In the genomic region with DNA sequence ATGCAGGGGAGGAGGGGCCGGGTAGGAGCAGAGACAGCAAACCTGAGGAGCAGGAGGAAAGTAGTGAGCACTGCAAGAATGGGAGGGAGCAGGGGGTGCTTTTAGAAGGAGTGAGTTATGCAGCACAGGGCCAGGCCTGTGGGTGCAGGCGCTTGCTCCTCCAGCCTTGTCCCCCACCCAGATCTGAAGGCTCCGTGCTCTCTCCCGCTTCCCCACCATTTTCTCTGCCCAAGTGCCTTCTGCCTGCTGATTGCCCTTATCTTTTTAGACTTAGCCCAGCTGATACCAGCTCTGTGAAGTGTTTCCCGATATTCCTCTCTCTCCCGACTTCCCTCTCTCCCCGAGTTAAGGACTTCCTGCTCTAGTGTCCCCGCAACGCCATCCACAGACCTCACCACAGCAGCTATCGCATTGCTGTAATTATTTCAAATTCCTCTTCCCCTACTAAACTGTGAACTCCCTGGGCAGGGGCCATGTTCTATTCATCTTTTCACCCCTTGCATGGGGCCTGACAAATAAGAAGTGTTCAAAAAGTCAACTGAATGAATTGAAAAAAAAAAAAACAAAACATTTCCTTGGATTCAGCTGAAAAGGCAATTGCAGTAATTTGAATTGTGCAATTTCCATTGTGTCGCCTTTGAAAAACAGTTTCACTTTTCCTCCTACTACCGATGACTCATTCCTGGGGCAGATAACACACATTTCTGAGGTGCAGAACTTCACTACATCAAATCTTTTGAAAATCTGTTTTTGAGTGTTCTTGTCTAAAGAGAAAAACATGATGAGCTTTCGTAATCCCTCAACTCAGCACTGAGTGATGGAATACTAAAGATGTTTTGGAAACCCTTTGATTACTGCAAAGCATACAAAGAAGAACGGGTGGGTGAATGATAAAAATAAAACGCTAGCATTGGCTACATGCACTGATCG, we compare ENCODE assay signal across 8 cellular contexts.
DNase-seq lines count a peak whose midpoint lies in the region; ATAC-seq and TF ChIP-seq lines count a peak whose summit lies in the region.

No MANE protein-coding gene starts in this region.

- H3K36me3 ChIP-seq in mesenchymal stem cell (ENCODE audit: control insufficient read depth in 1 of 2, insufficient read depth in 2 of 2, low read depth in 1 of 2, low read length in 2 of 2) (no peaks in the 10 kb centered on the region), transverse colon (no peaks in the 10 kb centered on the region)

- TF ChIP-seq POLR2A in transverse colon (IDR thresholded peaks at IDR 0.05), result no peak

- H3K27me3 ChIP-seq in dorsolateral prefrontal cortex, result no peaks in the 10 kb centered on the region
- H3K27me3 ChIP-seq in mesenchymal stem cell (ENCODE audit: control insufficient read depth in 1 of 2, insufficient read depth in 1 of 2, low read length in 2 of 2), result no peaks in the 10 kb centered on the region
- no peaks in the 10 kb centered on the region for H3K27me3 ChIP-seq in transverse colon

- H3K9ac ChIP-seq in mesenchymal stem cell (ENCODE audit: low read length), result peak overlapping the region; percentile 87

- no peak overlapping the region for H2BK120ac ChIP-seq in mesenchymal stem cell (ENCODE audit: low read depth, low read length)

- H3K4ac ChIP-seq in mesenchymal stem cell (ENCODE audit: low read depth in 1 of 2, low read length in 2 of 2), result peak overlapping the region; percentile 62

- 30% methylated on average over 15 of the region's 16 CpGs for WGBS in mesenchymal stem cell
- WGBS in transverse colon (ENCODE audit: low coverage in 1 of 2), 2 donors, result 21 to 30% methylated on average over 13 to 16 of the region's 16 CpGs

- peak overlapping the region; percentile 1 for H4K91ac ChIP-seq in mesenchymal stem cell (ENCODE audit: low read length)

- ATAC-seq in GM19324 (IDR thresholded peaks at IDR 0.05; ENCODE audit: low FRiP score, unreplicated experiment), result no peak

- H3K9me3 ChIP-seq in mesenchymal stem cell (ENCODE audit: control insufficient read depth, low read length) (no peaks in the 10 kb centered on the region), transverse colon (no peaks in the 10 kb centered on the region)

- H2BK15ac ChIP-seq in mesenchymal stem cell (ENCODE audit: low read depth, poor library complexity, severe bottlenecking), result no peak overlapping the region

- H3K23ac ChIP-seq in mesenchymal stem cell (ENCODE audit: low read length in 2 of 2), result no peak overlapping the region

- in situ Hi-C loops in transverse colon (cut with MboI; ENCODE audit: low pct_ligation_motif_present in 1 of 4, low pct_unique_long_range_greater_than_20kb in 1 of 4, low sequenced_read_pairs in 3 of 4), result loop anchor here in 1 of 4 donors (25.0 kb wide), 1 partner anchor 129 kb away; no protein-coding TSS in a partner anchor

- H2BK12ac ChIP-seq in mesenchymal stem cell (ENCODE audit: low read length in 2 of 2), result peak overlapping the region in 1 of 2 experiments; percentile 15

- peak overlapping the region; percentile 73 for H4K8ac ChIP-seq in mesenchymal stem cell (ENCODE audit: low read length)

- peak overlapping the region in 1 of 2 experiments; percentile 22 for H3K14ac ChIP-seq in mesenchymal stem cell (ENCODE audit: low read length in 2 of 2)

- H2AFZ ChIP-seq in mesenchymal stem cell (ENCODE audit: low read depth, low read length), result peak overlapping the region; percentile 62

- H3K4me1 ChIP-seq in mesenchymal stem cell (ENCODE audit: control insufficient read depth, insufficient read depth, low read depth, low read length), result peaks cover 10% of the 10 kb centered on the region
- peaks cover 0 to 17% (median 5%) of the 10 kb centered on the region in 4 donors for H3K4me1 ChIP-seq in transverse colon

- TF ChIP-seq EP300 in transverse colon (IDR thresholded peaks at IDR 0.05; ENCODE audit: low read depth), result no peak

- intact Hi-C loops in dorsolateral prefrontal cortex (cut with DNase I) (no loop called here), transverse colon (cut with DNase I; ENCODE audit: low total_unique reads) (no loop called here)

- peak overlapping the region in 50 of 59 donors; percentile 5 to 59 (median 36) for H3K4me3 ChIP-seq in dorsolateral prefrontal cortex
- H3K4me3 ChIP-seq in mesenchymal stem cell (ENCODE audit: insufficient read depth in 1 of 2, low read depth in 1 of 2, low read length in 2 of 2), result peak overlapping the region in 1 of 2 experiments; percentile 66
- peak overlapping the region in 3 of 4 donors; percentile 25 to 48 (median 32) for H3K4me3 ChIP-seq in transverse colon

- H3K27ac ChIP-seq in dorsolateral prefrontal cortex (peak overlapping the region in 58 of 59 donors; percentile 20 to 88 (median 74)), mesenchymal stem cell (ENCODE audit: low read length, poor library complexity, severe bottlenecking) (peak overlapping the region; percentile 43), transverse colon (peak overlapping the region; percentile 60 to 81 (median 77))

- no peaks in the 10 kb centered on the region for H3K79me1 ChIP-seq in mesenchymal stem cell (replicated peaks; ENCODE audit: low read length, poor library complexity, severe bottlenecking)

- TF ChIP-seq CTCF in dorsolateral prefrontal cortex (IDR thresholded peaks at IDR 0.05 in 54 of 56, conservative IDR thresholded peaks at IDR 0.05 in 2 of 56; ENCODE audit: low read depth in 1 of 56, partially characterized antibody in 56 of 56) (peak in 4 of 56 donors; percentile 7 to 16 (median 12)), transverse colon (IDR thresholded peaks at IDR 0.05) (no peak)

- H2AK5ac ChIP-seq in mesenchymal stem cell (ENCODE audit: low read length, severe bottlenecking), result no peak overlapping the region

- H2BK5ac ChIP-seq in mesenchymal stem cell (ENCODE audit: low read depth, low read length, poor library complexity, severe bottlenecking), result no peak overlapping the region

- DNase-seq in stimulated activated CD4-positive, alpha-beta T cell treated with anti-CD3 and anti-CD28 coated beads, Interleukin-15, amount 100 ng/mL, for 24 hours, result peak; percentile 21
- no peak for DNase-seq in stimulated activated CD4-positive, alpha-beta T cell treated with anti-CD3 and anti-CD28 coated beads, Interleukin-1b, Interleukin-23, amount 100 ng/mL, for 48 hours
- DNase-seq in SKM-1 (lab: John Stamatoyannopoulos, UW; ENCODE audit: unreplicated experiment) (peak; percentile 59), dorsolateral prefrontal cortex (no peak), mesenchymal stem cell (peak; percentile 89), transverse colon (peak; percentile 40)
- no peak for DNase-seq in activated CD4-positive, CD25-positive, alpha-beta regulatory T cell (lab: John Stamatoyannopoulos, UW)

- peak overlapping the region; percentile 50 for H3K4me2 ChIP-seq in mesenchymal stem cell (ENCODE audit: low read length, poor library complexity, severe bottlenecking)

- peak overlapping the region; percentile 55 to 59 for H3K18ac ChIP-seq in mesenchymal stem cell (ENCODE audit: low read depth in 1 of 2, low read length in 2 of 2)

Comparison
In these comparisons a context has a peak if more than half of its experiments do, and no peak if none do; other contexts are left out.
1. DNase-seq: peak in stimulated activated CD4-positive, alpha-beta T cell treated with anti-CD3 and anti-CD28 coated beads, Interleukin-15, amount 100 ng/mL, for 24 hours (single experiment), SKM-1 (single experiment), mesenchymal stem cell (single experiment) and transverse colon (single experiment); none in stimulated activated CD4-positive, alpha-beta T cell treated with anti-CD3 and anti-CD28 coated beads, Interleukin-1b, Interleukin-23, amount 100 ng/mL, for 48 hours (single experiment), dorsolateral prefrontal cortex (0 of 10) and activated CD4-positive, CD25-positive, alpha-beta regulatory T cell (0 of 4).
2. Peak in every context shown above with its lines, with median percentiles within 50 percentile points of each other: H3K27ac ChIP-seq.